Comparison of ENCODE assay signal across 17 cellular contexts in genomic region chr2:695111-695510, GRCh38. TPM values are rescaled to one million over a fixed set of nuclear protein-coding genes. Genes with fewer than 3 reads are reported as not detected.
DNase-seq lines count a peak whose midpoint lies in the region; ATAC-seq and TF ChIP-seq lines count a peak whose summit lies in the region.
"Had no signal": no experiment of that assay in that cellular context is flagged by ENCODE, and none has a peak within 500 bp of the region (broad histone marks: within the 10 kb centered on the region; RNA-seq: fewer than 3 reads in every experiment).

No MANE protein-coding gene starts in this region.

- H3K36me3 Mint-ChIP-seq in memory B cell = peaks cover 2% of the 10 kb centered on the region
- H3K36me3 Mint-ChIP-seq in WTC11 = 0 out of 2 replicates have a peak, but pooled peaks cover 3% of the 10 kb centered on the region

- 0 out of 2 replicates have a peak overlapping the region, but pooled peaks have one; percentile 32 for H2AFZ ChIP-seq in PC-3 (ENCODE audit: low read length)

- no peaks in the 10 kb centered on the region for H3K79me2 ChIP-seq in PC-3 (ENCODE audit: low read length)

- no peak for TF ChIP-seq CTCF in PC-3 (conservative IDR thresholded peaks at IDR 0.05; ENCODE audit: low read depth, low read length)
- no peak for TF ChIP-seq CTCF in thyroid gland (IDR thresholded peaks at IDR 0.05)
- TF ChIP-seq CTCF in WTC11 (IDR thresholded peaks at IDR 0.05) = no peak

- no peak overlapping the region for H3K9ac ChIP-seq in PC-3 (ENCODE audit: low read length)

- intact Hi-C loops in PC-3 (cut with micrococcal nuclease) = no loop called here
- intact Hi-C loops in thyroid gland (cut with DNase I) = no loop called here

- no TSS peak for BruUV-seq in PC-3 (replicated peaks; lab: Mats Ljungman, UMichigan)

- H3K27me3 Mint-ChIP-seq in memory B cell (no peaks in the 10 kb centered on the region), WTC11 (ENCODE audit: low read depth) (peaks cover 4% of the 10 kb centered on the region)
- H3K27me3 Mint-ChIP-seq: activated B cell treated with CpG ODN at 0.5 μM for 24 hours had no signal

- H3K9me3 ChIP-seq in PC-3 (ENCODE audit: low read length) (no peaks in the 10 kb centered on the region), thyroid gland (no peaks in the 10 kb centered on the region)

- no peak for ATAC-seq in PC-3
- ATAC-seq in memory B cell (ENCODE audit: low read depth) = no peak
- ATAC-seq in WTC11 = no peak
- ATAC-seq in HG02970 (IDR thresholded peaks at IDR 0.05; ENCODE audit: low FRiP score, unreplicated experiment) = no peak
- ATAC-seq: activated T-cell treated with anti-CD3 and anti-CD28 coated beads, Interleukin-2, amount 50 U/mL, for 72 hours; foreskin keratinocyte; HCT116 had no signal

- no peak overlapping the region for H3K27ac ChIP-seq in PC-3 (ENCODE audit: low read length)
- H3K27ac ChIP-seq in thyroid gland = peak overlapping the region in 2 of 3 donors; percentile 11 to 31
- H3K27ac ChIP-seq: foreskin keratinocyte had no signal

- no peak overlapping the region for H3K4me3 ChIP-seq in PC-3 (ENCODE audit: low read length)
- H3K4me3 ChIP-seq in thyroid gland (replicated peaks in 1 of 3) = no peak overlapping the region

- H3K9me3 Mint-ChIP-seq in memory B cell (no peaks in the 10 kb centered on the region), WTC11 (peaks cover 4% of the 10 kb centered on the region)
- H3K9me3 Mint-ChIP-seq: activated B cell treated with CpG ODN at 0.5 μM for 24 hours; activated naive CD4-positive, alpha-beta T cell treated with anti-CD3 and anti-CD28 coated beads, Interleukin-2, amount 50 U/mL, for 24 hours; activated T-cell treated with anti-CD3 and anti-CD28 coated beads, Interleukin-2, amount 50 U/mL, for 72 hours had no signal

- H3K27ac Mint-ChIP-seq in memory B cell (peak overlapping the region; percentile 28), WTC11 (no peak overlapping the region)
- H3K27ac Mint-ChIP-seq: activated B cell treated with CpG ODN at 0.5 μM for 24 hours; activated naive CD4-positive, alpha-beta T cell treated with anti-CD3 and anti-CD28 coated beads, Interleukin-2, amount 50 U/mL, for 24 hours; activated T-cell treated with anti-CD3 and anti-CD28 coated beads, Interleukin-2, amount 50 U/mL, for 72 hours had no signal

- H3K9me2 ChIP-seq in PC-3 (replicated peaks; ENCODE audit: low read length) = no peaks in the 10 kb centered on the region

- WGBS in thyroid gland, 2 donors = 36 to 37% methylated on average over 3 of the region's 3 CpGs

- H3K4me3 Mint-ChIP-seq in memory B cell (no peak overlapping the region), WTC11 (no peak overlapping the region)
- H3K4me3 Mint-ChIP-seq: activated B cell treated with CpG ODN at 0.5 μM for 24 hours; activated naive CD4-positive, alpha-beta T cell treated with anti-CD3 and anti-CD28 coated beads, Interleukin-2, amount 50 U/mL, for 24 hours; activated T-cell treated with anti-CD3 and anti-CD28 coated beads, Interleukin-2, amount 50 U/mL, for 72 hours had no signal

- no peaks in the 10 kb centered on the region for H4K20me1 ChIP-seq in PC-3 (ENCODE audit: low read length)

- H3K4me2 ChIP-seq in PC-3 (ENCODE audit: low read length) = no peak overlapping the region

- H3K36me3 ChIP-seq in PC-3 (ENCODE audit: low read depth, low read length) (no peaks in the 10 kb centered on the region), thyroid gland (no peaks in the 10 kb centered on the region)

- DNase-seq in NCI-H345 (lab: John Stamatoyannopoulos, UW) = peak; percentile 42
- no peak for DNase-seq in NCI-H345 treated with DMSO at 0.1 percent for 48 hours (lab: John Stamatoyannopoulos, UW; ENCODE audit: unreplicated experiment)
- DNase-seq in PC-3 = no peak
- DNase-seq in memory B cell (ENCODE audit: low spot score in 2 of 2) = no peak
- DNase-seq in thyroid gland = peak; percentile 84 to 90
- no peak for DNase-seq in WTC11 (ENCODE audit: low spot score)
- DNase-seq in stimulated activated CD4-positive, alpha-beta T cell treated with anti-CD3 and anti-CD28 coated beads, Interleukin-12 subunit alpha, Interleukin-12 subunit beta, amount 100 ng/mL, for 4 hours = no peak
- DNase-seq: activated B cell treated with CpG ODN at 0.5 μM for 24 hours; activated T-cell treated with anti-CD3 and anti-CD28 coated beads, Interleukin-2, amount 50 U/mL, for 72 hours; cortex of kidney; foreskin keratinocyte; KBM-7; NCI-H446 treated with DMSO at 0.1 percent for 48 hours; stimulated activated naive CD4-positive, alpha-beta T cell treated with Interleukin-2 at 50 U/mL for 16 hours had no signal

- H3F3A ChIP-seq in PC-3 (ENCODE audit: low read length, unreplicated experiment) = no peaks in the 10 kb centered on the region

- peaks cover 19% of the 10 kb centered on the region for H3K4me1 Mint-ChIP-seq in memory B cell
- H3K4me1 Mint-ChIP-seq in WTC11 = no peaks in the 10 kb centered on the region
- H3K4me1 Mint-ChIP-seq: activated naive CD4-positive, alpha-beta T cell treated with anti-CD3 and anti-CD28 coated beads, Interleukin-2, amount 50 U/mL, for 24 hours had no signal

- TF ChIP-seq POLR2A in thyroid gland (IDR thresholded peaks at IDR 0.05) = no peak

- POLR2A ChIA-PET in PC-3 (lab: Charles Lee; ENCODE audit: unreplicated experiment) = no interaction called here
- POLR2A ChIA-PET in WTC11 (lab: Charles Lee) = no interaction called here

- H3K4me1 ChIP-seq in PC-3 (ENCODE audit: insufficient read depth, low read length) (peaks cover 31% of the 10 kb centered on the region), thyroid gland (peaks cover 4 to 13% of the 10 kb centered on the region in 2 donors)
- H3K4me1 ChIP-seq: foreskin keratinocyte had no signal

- CTCF ChIA-PET in PC-3 (lab: Charles Lee) = interaction anchor here (0.5 kb wide), 1 partner anchor 853 kb away, joined by 9 read pairs; no protein-coding TSS in a partner anchor
- CTCF ChIA-PET in WTC11 (lab: Charles Lee) = no interaction called here

- no peaks in the 10 kb centered on the region for H3K27me3 ChIP-seq in PC-3 (ENCODE audit: low read length)
- H3K27me3 ChIP-seq in thyroid gland = no peaks in the 10 kb centered on the region
- H3K27me3 ChIP-seq: foreskin keratinocyte had no signal

TF ChIP-seq in WTC11, 78 proteins besides CTCF, POLR2A, EP300 and RAD21 (continues in another document):
- no peak for TF ChIP-seq NFYB (CRISPR knock-in tag; conservative IDR thresholded peaks at IDR 0.05; ENCODE audit: low read depth)
- TF ChIP-seq ATF2 (CRISPR knock-in tag; IDR thresholded peaks at IDR 0.05; ENCODE audit: borderline replicate concordance, low read depth) = no peak
- TF ChIP-seq ZNF671 (CRISPR knock-in tag; IDR thresholded peaks at IDR 0.05) = no peak
- TF ChIP-seq ESRRA (CRISPR knock-in tag; IDR thresholded peaks at IDR 0.05; ENCODE audit: borderline replicate concordance) = no peak
- no peak for TF ChIP-seq AR (CRISPR knock-in tag; IDR thresholded peaks at IDR 0.05)
- TF ChIP-seq CDX4 (CRISPR knock-in tag; IDR thresholded peaks at IDR 0.05; ENCODE audit: borderline replicate concordance) = no peak
- TF ChIP-seq CREM (CRISPR knock-in tag; IDR thresholded peaks at IDR 0.05) = no peak

RNA-seq across cellular contexts. Expression of gene TMEM18, which starts 17.9 kb away (rescaled TPM):
- total RNA-seq in PC-3 (2014; rRNA removed) (25.5 and 30.8 TPM in 2 replicates), thyroid gland (10 to 100 TPM; 22.2 to 32.0 (median 28.7) TPM), WTC11 (2021) (23.9 to 27.4 TPM (median 24.0 TPM) in 3 replicates)

Comparison
In these comparisons a context has a peak if more than half of its experiments do, and no peak if none do; other contexts are left out.
1. DNase-seq: peak in NCI-H345 (single experiment) and thyroid gland (2 of 2); none in NCI-H345 treated with DMSO at 0.1 percent for 48 hours (single experiment), PC-3 (single experiment), memory B cell (0 of 2), WTC11 (single experiment) and stimulated activated CD4-positive, alpha-beta T cell treated with anti-CD3 and anti-CD28 coated beads, Interleukin-12 subunit alpha, Interleukin-12 subunit beta, amount 100 ng/mL, for 4 hours (single experiment).